Comparison of ENCODE assay signal across 8 cellular contexts in the genomic region with DNA sequence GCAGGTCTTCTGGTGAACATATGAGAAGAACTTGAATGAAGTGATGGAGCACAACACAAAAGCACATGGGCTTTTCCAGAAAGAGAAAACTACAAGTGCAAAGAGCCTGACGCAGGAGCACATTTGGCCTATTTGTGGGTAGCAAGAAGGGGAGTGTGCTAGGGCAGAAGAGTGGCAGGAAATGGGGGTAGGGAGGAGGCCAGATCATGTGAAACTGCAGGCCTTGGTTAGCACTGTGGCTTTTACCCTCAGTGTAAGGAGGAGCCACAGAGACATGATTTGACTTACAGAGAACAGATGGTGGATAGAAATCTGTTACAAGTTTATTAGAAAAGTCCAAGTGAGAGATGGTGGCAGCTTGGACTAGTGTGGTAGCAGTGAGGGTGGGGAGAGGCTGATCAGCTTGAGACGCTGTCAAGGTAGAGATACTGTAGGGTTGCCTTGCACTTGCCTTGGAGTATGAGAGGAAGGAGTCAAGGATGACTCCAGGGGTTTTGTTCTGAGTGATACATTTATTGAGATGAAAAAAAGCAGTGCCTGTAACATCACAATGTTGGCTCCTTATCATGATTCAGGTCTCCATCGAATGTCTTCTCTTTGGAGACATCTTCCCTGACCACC.
DNase-seq lines count a peak whose midpoint lies in the region; ATAC-seq and TF ChIP-seq lines count a peak whose summit lies in the region.

No MANE protein-coding gene starts in this region.

- H3K9me3 ChIP-seq in CD4-positive, alpha-beta memory T cell (ENCODE audit: control insufficient read depth in 1 of 2, low read length in 2 of 2) = no peaks in the 10 kb centered on the region
- no peaks in the 10 kb centered on the region for H3K9me3 ChIP-seq in MM.1S (replicated peaks; ENCODE audit: insufficient read depth, low read length)

- no peaks in the 10 kb centered on the region for H3K27me3 Mint-ChIP-seq in CD4-positive, alpha-beta memory T cell
- no peaks in the 10 kb centered on the region for H3K27me3 Mint-ChIP-seq in activated naive CD4-positive, alpha-beta T cell treated with anti-CD3 and anti-CD28 coated beads, Interleukin-2, amount 50 U/mL, for 24 hours

- peaks cover 54% of the 10 kb centered on the region for H3K4me1 ChIP-seq in CD4-positive, alpha-beta memory T cell (ENCODE audit: insufficient read depth, low read length)
- H3K4me1 ChIP-seq in MM.1S (ENCODE audit: low read length) = peaks cover 20% of the 10 kb centered on the region

- POLR2A ChIA-PET in CD4-positive, alpha-beta memory T cell (lab: Charles Lee; ENCODE audit: partially characterized antibody) = interaction anchor here (0.8 kb wide), 1 partner anchor 62 kb away, joined by 3 read pairs; no protein-coding TSS in a partner anchor
- POLR2A ChIA-PET in HEK293T (lab: Yijun Ruan, JAX) = no interaction called here

- no peaks in the 10 kb centered on the region for H3K36me3 ChIP-seq in CD4-positive, alpha-beta memory T cell (ENCODE audit: insufficient read depth, low read length)
- no peaks in the 10 kb centered on the region for H3K36me3 ChIP-seq in MM.1S (replicated peaks; ENCODE audit: insufficient read depth, low read length)

- peaks cover 0 to 6% of the 10 kb centered on the region in 2 donors for H3K36me3 Mint-ChIP-seq in CD4-positive, alpha-beta memory T cell
- H3K36me3 Mint-ChIP-seq in activated naive CD4-positive, alpha-beta T cell treated with anti-CD3 and anti-CD28 coated beads, Interleukin-2, amount 50 U/mL, for 24 hours = peaks cover 5% of the 10 kb centered on the region

- peak; percentile 97 for ATAC-seq in GM21529 (IDR thresholded peaks at IDR 0.05; ENCODE audit: unreplicated experiment)
- peak; percentile 98 for ATAC-seq in stimulated activated naive CD8-positive, alpha-beta T cell treated with anti-CD3 and anti-CD28 coated beads, Interleukin-15, Interleukin-2, amounts not matched to agents 100 U/mL and 50 U/mL, for 24 hours

- peaks cover 39 to 50% (median 46%) of the 10 kb centered on the region in 4 donors for H3K4me1 Mint-ChIP-seq in CD4-positive, alpha-beta memory T cell
- peaks cover 47% of the 10 kb centered on the region for H3K4me1 Mint-ChIP-seq in activated naive CD4-positive, alpha-beta T cell treated with anti-CD3 and anti-CD28 coated beads, Interleukin-2, amount 50 U/mL, for 24 hours

- H3K9me3 Mint-ChIP-seq in CD4-positive, alpha-beta memory T cell = peaks cover 0 to 15% (median 4%) of the 10 kb centered on the region in 8 donors
- peaks cover 5% of the 10 kb centered on the region for H3K9me3 Mint-ChIP-seq in activated naive CD4-positive, alpha-beta T cell treated with anti-CD3 and anti-CD28 coated beads, Interleukin-2, amount 50 U/mL, for 24 hours

- peak overlapping the region; percentile 81 to 97 (median 93) for H3K27ac Mint-ChIP-seq in CD4-positive, alpha-beta memory T cell
- peak overlapping the region; percentile 86 for H3K27ac Mint-ChIP-seq in activated naive CD4-positive, alpha-beta T cell treated with anti-CD3 and anti-CD28 coated beads, Interleukin-2, amount 50 U/mL, for 24 hours

- TF ChIP-seq CTCF in MM.1S (IDR thresholded peaks at IDR 0.05; ENCODE audit: low read length) = no peak

- peak overlapping the region; percentile 67 to 80 (median 74) for H3K4me3 Mint-ChIP-seq in CD4-positive, alpha-beta memory T cell
- H3K4me3 Mint-ChIP-seq in activated naive CD4-positive, alpha-beta T cell treated with anti-CD3 and anti-CD28 coated beads, Interleukin-2, amount 50 U/mL, for 24 hours = peak overlapping the region; percentile 34

- H2AFZ ChIP-seq in MM.1S (ENCODE audit: low read length) = peak overlapping the region; percentile 36

- no peak overlapping the region for H3K4me3 ChIP-seq in CD4-positive, alpha-beta memory T cell (ENCODE audit: low read length in 2 of 2)
- H3K4me3 ChIP-seq in MM.1S (ENCODE audit: low read length) = no peak overlapping the region

- CTCF ChIA-PET in CD4-positive, alpha-beta memory T cell (lab: Charles Lee; ENCODE audit: partially characterized antibody) = interaction anchor here (1.6 kb wide), 1 partner anchor 214 kb away, joined by 3 read pairs; no protein-coding TSS in a partner anchor
- CTCF ChIA-PET in HEK293T (lab: Yijun Ruan, JAX) = no interaction called here

- DNase-seq in CD4-positive, alpha-beta memory T cell = peak; percentile 65 to 84 (median 78)
- DNase-seq in MM.1S = peak; percentile 88
- DNase-seq in stimulated activated naive CD8-positive, alpha-beta T cell treated with anti-CD3 and anti-CD28 coated beads, Interleukin-15, Interleukin-2, amounts not matched to agents 100 U/mL and 50 U/mL, for 24 hours = peak; percentile 35
- DNase-seq in HEK293T (ENCODE audit: extremely low spot score) = no peak
- DNase-seq in NCI-H2227 treated with DMSO at 0.1 percent for 48 hours (lab: John Stamatoyannopoulos, UW) = no peak
- no peak for DNase-seq in KG1 (lab: John Stamatoyannopoulos, UW)

- intact Hi-C loops in CD4-positive, alpha-beta memory T cell (cut with micrococcal nuclease) = loop anchor here (1.0 kb wide), 1 partner anchor 126 kb away; a partner anchor contains a TSS

- peak overlapping the region; percentile 35 for H3K4me2 ChIP-seq in MM.1S (ENCODE audit: low read depth, low read length)

- H3F3A ChIP-seq in MM.1S (ENCODE audit: insufficient read depth, low read length) = peaks cover 3% of the 10 kb centered on the region; the same call in 1 of the 2 replicates

- no peaks in the 10 kb centered on the region for H4K20me1 ChIP-seq in MM.1S (ENCODE audit: insufficient read depth, low read length)

- H3K79me2 ChIP-seq in MM.1S (ENCODE audit: low read length) = no peaks in the 10 kb centered on the region

- H3K9ac ChIP-seq in MM.1S (ENCODE audit: low read length) = no peak overlapping the region

- no peaks in the 10 kb centered on the region for H3K27me3 ChIP-seq in CD4-positive, alpha-beta memory T cell (ENCODE audit: insufficient read depth, low read length)
- H3K27me3 ChIP-seq in MM.1S (replicated peaks; ENCODE audit: insufficient read depth, low read length) = no peaks in the 10 kb centered on the region

- H3K27ac ChIP-seq in CD4-positive, alpha-beta memory T cell (ENCODE audit: low read depth, low read length) = peak overlapping the region; percentile 50
- peak overlapping the region; percentile 55 for H3K27ac ChIP-seq in MM.1S (ENCODE audit: low read length)

- H3K9me2 ChIP-seq in MM.1S (replicated peaks; ENCODE audit: insufficient read depth, low read length) = no peaks in the 10 kb centered on the region

TF ChIP-seq in HEK293T, 16 proteins besides CTCF, POLR2A, EP300 and RAD21:
- no peak for TF ChIP-seq ARNT (IDR thresholded peaks at IDR 0.05)
- TF ChIP-seq CTBP1 (IDR thresholded peaks at IDR 0.05; ENCODE audit: borderline replicate concordance) = no peak
- TF ChIP-seq SUZ12 (IDR thresholded peaks at IDR 0.05) = no peak
- no peak for TF ChIP-seq FOXM1 (IDR thresholded peaks at IDR 0.05; ENCODE audit: borderline replicate concordance)
- no peak for TF ChIP-seq FOXA1 (IDR thresholded peaks at IDR 0.05)
- TF ChIP-seq L3MBTL2 (conservative IDR thresholded peaks at IDR 0.05) = no peak
- TF ChIP-seq HDGF (IDR thresholded peaks at IDR 0.05; ENCODE audit: borderline replicate concordance) = no peak
- no peak for TF ChIP-seq NFRKB (IDR thresholded peaks at IDR 0.05)
- TF ChIP-seq LEF1 (IDR thresholded peaks at IDR 0.05; ENCODE audit: borderline replicate concordance) = no peak
- TF ChIP-seq, protein P1, sequence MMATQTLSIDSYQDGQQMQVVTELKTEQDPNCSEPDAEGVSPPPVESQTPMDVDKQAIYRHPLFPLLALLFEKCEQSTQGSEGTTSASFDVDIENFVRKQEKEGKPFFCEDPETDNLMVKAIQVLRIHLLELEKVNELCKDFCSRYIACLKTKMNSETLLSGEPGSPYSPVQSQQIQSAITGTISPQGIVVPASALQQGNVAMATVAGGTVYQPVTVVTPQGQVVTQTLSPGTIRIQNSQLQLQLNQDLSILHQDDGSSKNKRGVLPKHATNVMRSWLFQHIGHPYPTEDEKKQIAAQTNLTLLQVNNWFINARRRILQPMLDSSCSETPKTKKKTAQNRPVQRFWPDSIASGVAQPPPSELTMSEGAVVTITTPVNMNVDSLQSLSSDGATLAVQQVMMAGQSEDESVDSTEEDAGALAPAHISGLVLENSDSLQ (IDR thresholded peaks at IDR 0.05) = no peak
- TF ChIP-seq BHLHE40 (IDR thresholded peaks at IDR 0.05; ENCODE audit: borderline replicate concordance) = no peak
- no peak for TF ChIP-seq ELF4 (IDR thresholded peaks at IDR 0.05)
- TF ChIP-seq FOXK2 (IDR thresholded peaks at IDR 0.05) = no peak
- no peak for TF ChIP-seq SP1 (IDR thresholded peaks at IDR 0.05)
- no peak for TF ChIP-seq TARDBP (IDR thresholded peaks at IDR 0.05)

Comparison
In these comparisons a context has a peak if more than half of its experiments do, and no peak if none do; other contexts are left out.
1. DNase-seq: peak in CD4-positive, alpha-beta memory T cell (5 of 5), MM.1S (single experiment) and stimulated activated naive CD8-positive, alpha-beta T cell treated with anti-CD3 and anti-CD28 coated beads, Interleukin-15, Interleukin-2, amounts not matched to agents 100 U/mL and 50 U/mL, for 24 hours (single experiment); none in HEK293T (single experiment), NCI-H2227 treated with DMSO at 0.1 percent for 48 hours (single experiment) and KG1 (single experiment).